Comparison of ENCODE assay signal across 18 cellular contexts in the genomic region with DNA sequence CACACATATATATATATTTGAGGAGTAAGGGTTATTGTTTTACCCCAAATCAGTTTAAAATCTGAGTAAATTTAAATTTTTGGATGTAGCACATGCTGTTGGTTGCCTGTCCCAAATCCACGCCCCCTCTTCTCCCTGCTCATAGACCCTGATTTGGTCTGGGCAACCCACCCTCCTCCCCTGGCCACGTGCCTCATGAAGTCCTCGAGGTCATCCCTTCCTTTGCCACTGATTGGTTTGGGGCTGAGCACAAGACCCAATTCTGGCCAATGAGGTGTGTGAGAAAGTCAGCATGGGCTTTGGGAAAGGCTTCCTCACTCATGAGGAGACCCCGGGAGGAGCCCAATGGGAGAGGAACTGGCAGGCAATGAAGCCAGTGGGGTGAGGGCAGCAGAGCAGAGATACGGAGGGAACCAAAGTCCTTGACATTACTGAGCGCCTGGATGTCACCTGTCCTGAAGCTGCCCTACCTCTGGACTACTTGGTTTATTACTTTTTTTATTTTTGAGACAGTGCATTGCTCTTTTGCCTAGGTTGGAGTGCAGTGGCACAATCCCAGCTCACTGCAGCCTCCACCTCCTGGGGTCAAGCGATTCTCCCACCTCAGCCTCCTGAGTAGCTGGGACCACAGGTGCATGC. TPM values are rescaled to one million over a fixed set of nuclear protein-coding genes. Genes with fewer than 3 reads are reported as not detected.
DNase-seq lines count a peak whose midpoint lies in the region; ATAC-seq, FAIRE-seq and TF ChIP-seq lines count a peak whose summit lies in the region.
"Had no signal": no experiment of that assay in that cellular context is flagged by ENCODE, and none has a peak within 500 bp of the region (broad histone marks: within the 10 kb centered on the region; RNA-seq: fewer than 3 reads in every experiment).

No MANE protein-coding gene starts in this region.

- DNase-seq in IMR-90 (no peak), GM12878 (ENCODE audit: low read depth, low spot score) (no peak), osteoblast (ENCODE audit: insufficient read length, low spot score, missing footprints) (no peak), EL (no peak), activated gamma-delta T cell (lab: John Stamatoyannopoulos, UW) (no peak)
- DNase-seq: C1 segment of cervical spinal cord; Calu3; CD4-positive, alpha-beta memory T cell; COR-L47; DMS53; DMS79 treated with DMSO at 0.1 percent for 48 hours; HFFc6 had no signal

- no peak overlapping the region for H2BK15ac ChIP-seq in IMR-90 (ENCODE audit: low read depth, low read length)

- H3K9me1 ChIP-seq in IMR-90 (ENCODE audit: insufficient read depth, low read length), result peaks cover 34% of the 10 kb centered on the region

- TF ChIP-seq RAD21 in IMR-90 (IDR thresholded peaks at IDR 0.05; ENCODE audit: low read length) (no peak), GM12878 (IDR thresholded peaks at IDR 0.05; ENCODE audit: insufficient read depth, low read depth, low read length) (no peak)

- no peak overlapping the region for H3K18ac ChIP-seq in IMR-90 (ENCODE audit: low read depth, low read length)

- no peak for ATAC-seq in IMR-90 (ENCODE audit: low read depth)
- no peak for ATAC-seq in GM12878
- ATAC-seq in HG03432 (IDR thresholded peaks at IDR 0.05; ENCODE audit: unreplicated experiment), result no peak
- ATAC-seq: GM23338 had no signal

- no peak overlapping the region for H3K9ac ChIP-seq in IMR-90 (ENCODE audit: low read depth, low read length)
- no peak overlapping the region; the same call in 1 of the 2 replicates for H3K9ac ChIP-seq in GM12878 (ENCODE audit: control insufficient read depth, insufficient read depth, low read length)

- no peak overlapping the region for H3K23ac ChIP-seq in IMR-90 (ENCODE audit: low read depth, low read length)

- no peak overlapping the region for H4K8ac ChIP-seq in IMR-90 (ENCODE audit: low read depth in 2 of 2, low read length in 2 of 2)

- WGBS in IMR-90 (ENCODE audit: extremely low coverage in 2 of 2, insufficient read length in 1 of 2), 2 experiments, result 100% methylated on average over 1 of the region's 7 CpGs; no CpG with 5 or more reads in 1 of the 2 experiments
- WGBS in GM12878 (ENCODE audit: insufficient coverage, insufficient replicate concordance, low lambda C conversion rate, missing lambda C conversion rate), result 90% methylated on average over 7 of the region's 7 CpGs

- FAIRE-seq in GM12878 (lab: Jason Lieb, UNC), result no peak
- FAIRE-seq: G401.6, GM19239, H54 had no signal

- dilution Hi-C loops in IMR-90 (cut with HindIII; ENCODE audit: low sequenced_read_pairs, unreplicated experiment), result no loop called here

- no peak overlapping the region for H3K14ac ChIP-seq in IMR-90 (replicated peaks; ENCODE audit: low read depth, low read length)

- no peak overlapping the region for H2BK20ac ChIP-seq in IMR-90 (ENCODE audit: low read depth, low read length)

- no peak overlapping the region for H2BK120ac ChIP-seq in IMR-90 (ENCODE audit: low read depth, low read length)

- no peak for TF ChIP-seq CTCF in IMR-90 (conservative IDR thresholded peaks at IDR 0.05; ENCODE audit: low read depth, low read length)
- TF ChIP-seq CTCF in GM12878 (IDR thresholded peaks at IDR 0.05 in 2 of 3, conservative IDR thresholded peaks at IDR 0.05 in 1 of 3; ENCODE audit: control insufficient read depth in 2 of 3, extremely low read depth in 1 of 3, insufficient read depth in 1 of 3, low read depth in 3 of 3, low read length in 3 of 3), result no peak
- TF ChIP-seq CTCF in osteoblast (IDR thresholded peaks at IDR 0.05; ENCODE audit: extremely low read depth, low read depth, low read length), result no peak

- H3K27ac ChIP-seq in IMR-90 (ENCODE audit: insufficient read depth, low read length), result no peak overlapping the region
- no peak overlapping the region for H3K27ac ChIP-seq in GM12878 (ENCODE audit: control insufficient read depth, insufficient read depth)
- peak overlapping the region; percentile 21 for H3K27ac ChIP-seq in osteoblast (ENCODE audit: low read depth, low read length)

- intact Hi-C loops in IMR-90 (cut with micrococcal nuclease), result no loop called here
- intact Hi-C loops in GM12878 (cut with micrococcal nuclease; ENCODE audit: unreplicated experiment), result loop anchor here (5.0 kb wide), 1 partner anchor 33 kb away; a partner anchor contains a TSS

- TF ChIP-seq EP300 in GM12878 (IDR thresholded peaks at IDR 0.05; ENCODE audit: borderline replicate concordance in 1 of 2, control insufficient read depth in 1 of 2, low read depth in 2 of 2, low read length in 2 of 2), result no peak

- H3K36me3 ChIP-seq in IMR-90 (ENCODE audit: control insufficient read depth, insufficient read depth, low read length) (peaks cover 14% of the 10 kb centered on the region; the same call in 1 of the 2 replicates), GM12878 (ENCODE audit: control insufficient read depth in 2 of 2, insufficient read depth in 2 of 2, low read length in 1 of 2) (peaks cover 0 to 12% of the 10 kb centered on the region in 2 experiments; a peak in 2 of 4 replicates), osteoblast (ENCODE audit: insufficient read depth, low read length) (peaks cover 55% of the 10 kb centered on the region)
- H3K36me3 ChIP-seq: HAP-1 had no signal

- no peak overlapping the region for H3K4ac ChIP-seq in IMR-90 (ENCODE audit: low read depth, low read length)

- no peak for TF ChIP-seq POLR2A in IMR-90 (IDR thresholded peaks at IDR 0.05; ENCODE audit: low read depth, low read length)
- no peak for TF ChIP-seq POLR2A in GM12878 (IDR thresholded peaks at IDR 0.05; ENCODE audit: low read depth, low read length)

- H3K27me3 ChIP-seq in IMR-90 (ENCODE audit: control insufficient read depth, insufficient read depth, low read length), result no peaks in the 10 kb centered on the region
- no peaks in the 10 kb centered on the region for H3K27me3 ChIP-seq in GM12878 (replicated peaks in 1 of 2; ENCODE audit: control insufficient read depth in 2 of 2, insufficient read depth in 2 of 2, low read length in 1 of 2)
- H3K27me3 ChIP-seq in osteoblast (ENCODE audit: insufficient read depth, low read length), result no peaks in the 10 kb centered on the region

- POLR2A ChIA-PET in IMR-90 (lab: Charles Lee; ENCODE audit: unreplicated experiment) (no interaction called here), GM12878 (lab: Charles Lee) (no interaction called here)

- H3K4me1 ChIP-seq in IMR-90 (ENCODE audit: control insufficient read depth, insufficient read depth, low read length), result peaks cover 25% of the 10 kb centered on the region
- H3K4me1 ChIP-seq in GM12878 (ENCODE audit: control insufficient read depth, insufficient read depth, low read length), result peaks cover 37% of the 10 kb centered on the region
- H3K4me1 ChIP-seq in osteoblast (ENCODE audit: insufficient read depth, low read length), result peaks cover 28% of the 10 kb centered on the region

- H3K79me1 ChIP-seq in IMR-90 (ENCODE audit: low read depth in 1 of 2, low read length in 2 of 2), result peaks cover 21 to 91% of the 10 kb centered on the region in 2 experiments

- peaks cover 73% of the 10 kb centered on the region for H3K79me2 ChIP-seq in GM12878 (ENCODE audit: control insufficient read depth, insufficient read depth, low read length)
- peaks cover 87% of the 10 kb centered on the region for H3K79me2 ChIP-seq in osteoblast (ENCODE audit: insufficient read depth, low read length)

- BruUV-seq in IMR-90 (replicated peaks; lab: Mats Ljungman, UMichigan), result no TSS peak
- BruUV-seq in GM12878 (replicated peaks; lab: Mats Ljungman, UMichigan), result no TSS peak

- SMC1A ChIA-PET in GM12878 (lab: Charles Lee; ENCODE audit: uncharacterized antibody, unreplicated experiment), result no interaction called here

- RAD21 ChIA-PET in GM12878 (lab: Charles Lee; ENCODE audit: unreplicated experiment), result no interaction called here

- no peak overlapping the region for H2AK9ac ChIP-seq in IMR-90 (replicated peaks; ENCODE audit: low read depth, low read length, poor library complexity)

- H2BK5ac ChIP-seq in IMR-90 (ENCODE audit: low read depth, low read length, poor library complexity, severe bottlenecking), result no peak overlapping the region

- no peak overlapping the region for H3K4me3 ChIP-seq in IMR-90 (ENCODE audit: insufficient read depth, low read depth, low read length)
- no peak overlapping the region for H3K4me3 ChIP-seq in GM12878
- H3K4me3 ChIP-seq in osteoblast (ENCODE audit: insufficient read depth, low read length), result no peak overlapping the region
- H3K4me3 ChIP-seq: GM23338, HAP-1 had no signal

- in situ Hi-C loops in IMR-90 (cut with MboI; ENCODE audit: low sequenced_read_pairs) (no loop called here), GM12878 (cut with MboI) (no loop called here)

- H4K91ac ChIP-seq in IMR-90 (ENCODE audit: insufficient read depth, low read depth, low read length), result no peak overlapping the region

- H3K4me2 ChIP-seq in IMR-90 (ENCODE audit: low read depth, low read length) (no peak overlapping the region), GM12878 (ENCODE audit: control insufficient read depth, insufficient read depth) (no peak overlapping the region), osteoblast (ENCODE audit: insufficient read depth, low read length) (no peak overlapping the region)
- H3K4me2 ChIP-seq: GM23338 had no signal

- H3K9me3 ChIP-seq in IMR-90 (ENCODE audit: control insufficient read depth, insufficient read depth, low read length) (no peaks in the 10 kb centered on the region), GM12878 (replicated peaks; ENCODE audit: control insufficient read depth, insufficient read depth, low read length) (no peaks in the 10 kb centered on the region), osteoblast (ENCODE audit: low read depth, low read length) (no peaks in the 10 kb centered on the region)
- H3K9me3 ChIP-seq: HAP-1 had no signal

- H2AFZ ChIP-seq in IMR-90 (replicated peaks; ENCODE audit: low read length, poor library complexity) (peak overlapping the region; percentile 32), GM12878 (ENCODE audit: control insufficient read depth, low read depth, low read length) (no peak overlapping the region), osteoblast (ENCODE audit: low read length) (no peak overlapping the region)
- H2AFZ ChIP-seq: GM23338 had no signal

- H2AK5ac ChIP-seq in IMR-90 (ENCODE audit: low read depth, low read length), result 0 out of 2 replicates have a peak overlapping the region, but pooled peaks have one; percentile 13

- H4K20me1 ChIP-seq in IMR-90 (ENCODE audit: insufficient read depth, low read length) (peaks cover 88% of the 10 kb centered on the region), GM12878 (ENCODE audit: control insufficient read depth, insufficient read depth) (no peaks in the 10 kb centered on the region; the same call in none of the 2 replicates), osteoblast (ENCODE audit: insufficient read depth, low read length) (peaks cover 48% of the 10 kb centered on the region)

- no peak overlapping the region for H3K56ac ChIP-seq in IMR-90 (ENCODE audit: extremely low read depth, insufficient read depth, low read length)

- CTCF ChIA-PET in IMR-90 (lab: Yijun Ruan, JAX), result no interaction called here
- CTCF ChIA-PET in GM12878 (lab: Yijun Ruan, JAX), result interaction anchor here (1.2 to 1.3 kb wide), 2 partner anchors 18 to 49 kb away, joined by 4 read pairs; no protein-coding TSS in a partner anchor

- H4K5ac ChIP-seq in IMR-90 (ENCODE audit: low read depth, low read length), result no peak overlapping the region

RNA-seq across cellular contexts. Expression of a gene that starts 31.3 kb away (rescaled TPM):
- 2.2 and 2.7 TPM in 2 replicates for total RNA-seq in IMR-90 (2012; rRNA removed)
- 1.7 and 1.8 TPM in 2 replicates for polyA plus RNA-seq in IMR-90 (2012; rRNA removed)
- polyA plus RNA-seq in IMR-90 (2012; cell fraction: cytosol; rRNA removed), result 1.4 TPM in 2 replicates
- polyA plus RNA-seq in IMR-90 (2012; cell fraction: nucleus; rRNA removed; ENCODE audit: low replicate concordance), result 2.8 and 3.5 TPM in 2 replicates
- total RNA-seq in GM12878 (2013; cell fraction: nucleolus; rRNA removed), result 22.6 and 27.6 TPM in 2 replicates
- 4.7 and 15.9 TPM in 2 replicates for total RNA-seq in GM12878 (2014; rRNA removed)
- 2.8 and 5.0 TPM in 2 replicates for total RNA-seq in GM12878 (2014; rRNA removed; fragmentation: Illumina TruSeq; extraction: Trizol)
- 10.1 and 12.2 TPM in 2 replicates for total RNA-seq in GM12878 (2021)
- polyA plus RNA-seq in GM12878 (2011; ENCODE audit: low read depth), result 1.5 TPM
- polyA plus RNA-seq in GM12878 (2011; rRNA removed), result 1.3 and 3.7 TPM in 2 replicates
- 1.8 and 2.0 TPM in 2 replicates for polyA plus RNA-seq in GM12878 (2011; cell fraction: cytosol; rRNA removed)
- polyA plus RNA-seq in GM12878 (2011; cell fraction: nucleus; rRNA removed), result 1.9 and 2.3 TPM in 2 replicates
- 11.4 and 13.6 TPM in 2 replicates for polyA plus RNA-seq in GM12878 (2012)
- 2.5 and 2.8 TPM in 2 replicates for polyA plus RNA-seq in GM12878 (2014; fragmentation: Illumina TruSeq; extraction: Trizol)
- polyA plus RNA-seq in GM12878 (2014; fragmentation: Nextera tagmentation; extraction: Ambion mirVana), result 1 to 10 TPM in 1 of 2 experiments, under 1 TPM in 1; 0.66 to 1.1 TPM
- polyA plus RNA-seq in GM12878 (2014; rRNA removed), result 2.6 and 3.2 TPM in 2 replicates
- 1 to 10 TPM in 1 of 2 experiments, under 1 TPM in 1; 0.86 to 2.9 TPM for polyA plus RNA-seq in GM12878 (2016; fragmentation: Nextera tagmentation; extraction: Ambion mirVana)
- polyA minus RNA-seq in GM12878 (2011; rRNA and poly(A)+ RNA removed), result 2.6 and 8.1 TPM in 2 replicates
- 1.2 and 1.8 TPM in 2 replicates for polyA minus RNA-seq in GM12878 (2011; cell fraction: cytosol; rRNA and poly(A)+ RNA removed)
- polyA minus RNA-seq in GM12878 (2011; cell fraction: nucleus; rRNA and poly(A)+ RNA removed), result 0.85 and 3.2 TPM in 2 replicates
- total RNA-seq in osteoblast, result 3.2 and 5.4 TPM in 2 replicates
